ENCODE assay signal across 1 cellular context in the genomic region with DNA sequence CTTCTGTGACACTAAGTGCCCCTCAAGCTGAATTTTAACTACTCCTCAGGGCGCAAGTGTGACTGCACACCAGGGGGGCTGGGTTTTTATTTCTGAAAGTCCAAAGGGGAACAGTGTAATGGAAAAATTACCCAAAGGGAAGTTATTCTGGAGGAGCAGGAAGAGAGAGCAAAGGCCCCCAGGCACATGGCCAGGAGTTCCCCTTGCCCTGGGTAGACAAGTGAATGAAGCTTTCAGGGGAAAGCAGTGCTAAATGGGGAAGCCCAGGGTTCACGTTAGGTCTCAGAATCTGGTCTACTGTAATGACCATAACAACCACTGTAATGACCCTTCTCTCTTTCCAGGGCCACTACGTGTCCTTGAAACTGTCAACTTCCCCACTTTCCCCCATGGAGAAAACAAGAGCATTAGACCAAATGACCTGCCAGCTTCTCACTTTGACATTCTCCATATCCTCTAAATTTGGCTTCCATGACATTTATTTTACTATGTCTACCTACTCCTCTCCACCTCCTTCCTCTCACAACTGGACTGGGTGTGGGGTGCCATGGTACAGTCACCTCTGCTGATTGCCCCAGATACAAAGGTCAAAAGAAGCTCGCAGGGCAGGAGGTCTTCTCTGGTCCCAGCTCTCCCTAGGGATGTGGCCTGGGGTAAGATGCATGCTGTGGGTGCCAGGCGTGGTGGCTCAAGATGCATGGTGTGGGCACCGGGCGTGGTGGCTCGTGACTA.
TF ChIP-seq lines count a peak whose summit lies in the region.

No MANE protein-coding gene starts in this region.

TF ChIP-seq in GM23338, 12 proteins besides CTCF, POLR2A, EP300 and RAD21 (continued from another document):
- TF ChIP-seq, protein P1, sequence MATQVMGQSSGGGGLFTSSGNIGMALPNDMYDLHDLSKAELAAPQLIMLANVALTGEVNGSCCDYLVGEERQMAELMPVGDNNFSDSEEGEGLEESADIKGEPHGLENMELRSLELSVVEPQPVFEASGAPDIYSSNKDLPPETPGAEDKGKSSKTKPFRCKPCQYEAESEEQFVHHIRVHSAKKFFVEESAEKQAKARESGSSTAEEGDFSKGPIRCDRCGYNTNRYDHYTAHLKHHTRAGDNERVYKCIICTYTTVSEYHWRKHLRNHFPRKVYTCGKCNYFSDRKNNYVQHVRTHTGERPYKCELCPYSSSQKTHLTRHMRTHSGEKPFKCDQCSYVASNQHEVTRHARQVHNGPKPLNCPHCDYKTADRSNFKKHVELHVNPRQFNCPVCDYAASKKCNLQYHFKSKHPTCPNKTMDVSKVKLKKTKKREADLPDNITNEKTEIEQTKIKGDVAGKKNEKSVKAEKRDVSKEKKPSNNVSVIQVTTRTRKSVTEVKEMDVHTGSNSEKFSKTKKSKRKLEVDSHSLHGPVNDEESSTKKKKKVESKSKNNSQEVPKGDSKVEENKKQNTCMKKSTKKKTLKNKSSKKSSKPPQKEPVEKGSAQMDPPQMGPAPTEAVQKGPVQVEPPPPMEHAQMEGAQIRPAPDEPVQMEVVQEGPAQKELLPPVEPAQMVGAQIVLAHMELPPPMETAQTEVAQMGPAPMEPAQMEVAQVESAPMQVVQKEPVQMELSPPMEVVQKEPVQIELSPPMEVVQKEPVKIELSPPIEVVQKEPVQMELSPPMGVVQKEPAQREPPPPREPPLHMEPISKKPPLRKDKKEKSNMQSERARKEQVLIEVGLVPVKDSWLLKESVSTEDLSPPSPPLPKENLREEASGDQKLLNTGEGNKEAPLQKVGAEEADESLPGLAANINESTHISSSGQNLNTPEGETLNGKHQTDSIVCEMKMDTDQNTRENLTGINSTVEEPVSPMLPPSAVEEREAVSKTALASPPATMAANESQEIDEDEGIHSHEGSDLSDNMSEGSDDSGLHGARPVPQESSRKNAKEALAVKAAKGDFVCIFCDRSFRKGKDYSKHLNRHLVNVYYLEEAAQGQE (IDR thresholded peaks at IDR 0.05; ENCODE audit: unreplicated experiment) = no peak
- TF ChIP-seq JUNB (IDR thresholded peaks at IDR 0.05; ENCODE audit: unreplicated experiment) (no peak), EZH2 (IDR thresholded peaks at IDR 0.05; ENCODE audit: low read depth, unreplicated experiment) (no peak), NANOG (IDR thresholded peaks at IDR 0.05; ENCODE audit: borderline replicate concordance) (no peak), ETS1 (IDR thresholded peaks at IDR 0.05) (no peak)
TF ChIP-seq in GM23338: peak in this region for 0.
